Comparison of ENCODE assay signal across 24 cellular contexts in genomic region chr2:53610260-53610659, GRCh38.
"Had no signal": no experiment of that assay in that cellular context is flagged by ENCODE, and none has a peak within 500 bp of the region (broad histone marks: within the 10 kb centered on the region; RNA-seq: fewer than 3 reads in every experiment).

No MANE protein-coding gene starts in this region.

- H3K4me3 ChIP-seq: esophagus squamous epithelium, gastrocnemius medialis, heart right ventricle, left lung, lower lobe of right lung, mucosa of descending colon had no signal

- H3K4me3 Mint-ChIP-seq: dendritic cell treated with granulocyte-macrophage colony-stimulating factor and Interleukin-4, amounts not matched to agents 40 ng/mL and 50 ng/mL, for 4 days; effector memory CD8-positive, alpha-beta T cell; endodermal cell; mesothelial cell of epicardium; naive B cell had no signal

- H3K9me3 Mint-ChIP-seq: dendritic cell treated with granulocyte-macrophage colony-stimulating factor and Interleukin-4, amounts not matched to agents 40 ng/mL and 50 ng/mL, for 4 days; effector memory CD8-positive, alpha-beta T cell; endodermal cell; naive B cell had no signal

- H3K27me3 Mint-ChIP-seq: dendritic cell treated with granulocyte-macrophage colony-stimulating factor and Interleukin-4, amounts not matched to agents 40 ng/mL and 50 ng/mL, for 4 days had no signal

- ATAC-seq: effector memory CD8-positive, alpha-beta T cell; esophagus mucosa; gastrocnemius medialis; heart right ventricle; left cardiac atrium; left lung; left ventricle myocardium superior; lower lobe of right lung; mucosa of descending colon had no signal

- DNase-seq: cortex of kidney; effector CD8-positive, alpha-beta T cell; effector memory CD8-positive, alpha-beta T cell; endodermal cell; erythroblast; esophagus squamous epithelium; foreskin fibroblast; foreskin melanocyte; gastrocnemius medialis; glutamatergic neuron; head of caudate nucleus; heart right ventricle; hippocampal formation; left cardiac atrium; left lung; left ventricle myocardium superior; lower lobe of right lung; mesenchymal stem cell; mucosa of descending colon; naive B cell had no signal

- H3K27ac Mint-ChIP-seq: dendritic cell treated with granulocyte-macrophage colony-stimulating factor and Interleukin-4, amounts not matched to agents 40 ng/mL and 50 ng/mL, for 4 days; effector memory CD8-positive, alpha-beta T cell; endodermal cell; mesothelial cell of epicardium; naive B cell had no signal

- H3K27ac ChIP-seq: epithelial cell of prostate, esophagus squamous epithelium, gastrocnemius medialis, heart right ventricle, left lung, lower lobe of right lung had no signal

- H3K4me1 ChIP-seq: esophagus squamous epithelium, gastrocnemius medialis, heart right ventricle, left lung, lower lobe of right lung had no signal

- H3K36me3 Mint-ChIP-seq: mesothelial cell of epicardium, naive B cell had no signal

- H3K9me3 ChIP-seq: esophagus squamous epithelium, gastrocnemius medialis, heart right ventricle, left lung, lower lobe of right lung, mucosa of descending colon had no signal

- H3K4me1 Mint-ChIP-seq: endodermal cell, mesothelial cell of epicardium, naive B cell had no signal

- H3K36me3 ChIP-seq: esophagus squamous epithelium, gastrocnemius medialis, heart right ventricle, left lung, lower lobe of right lung had no signal

- H3K27me3 ChIP-seq: esophagus squamous epithelium, gastrocnemius medialis, heart right ventricle, left lung had no signal
